Comparison of ENCODE assay signal across 17 cellular contexts in the genomic region with DNA sequence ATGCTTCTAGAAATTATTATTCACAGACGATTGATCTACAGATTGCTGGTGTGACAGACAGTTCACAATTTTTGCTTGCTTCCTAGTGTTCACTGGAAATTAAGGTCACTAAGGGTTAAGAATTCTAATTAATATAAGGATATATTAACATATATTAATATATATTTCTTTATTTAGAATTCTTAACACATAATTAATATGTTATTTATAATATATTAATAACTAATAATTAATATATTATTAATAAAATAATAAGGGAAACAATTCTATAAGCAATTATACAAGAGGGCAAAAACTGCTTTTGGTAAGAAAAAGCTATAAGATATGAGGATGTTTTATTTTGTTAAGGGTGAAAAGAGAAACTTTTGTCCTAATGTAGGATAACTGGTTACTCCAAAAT. TPM values are rescaled to one million over a fixed set of nuclear protein-coding genes. Genes with fewer than 3 reads are reported as not detected.
DNase-seq lines count a peak whose midpoint lies in the region; ATAC-seq, FAIRE-seq and TF ChIP-seq lines count a peak whose summit lies in the region.
"Had no signal": no experiment of that assay in that cellular context is flagged by ENCODE, and none has a peak within 500 bp of the region (broad histone marks: within the 10 kb centered on the region; RNA-seq: fewer than 3 reads in every experiment).

No MANE protein-coding gene starts in this region.

- H2AFZ ChIP-seq in HepG2 (ENCODE audit: low read length) (no peak overlapping the region), K562 (ENCODE audit: low read depth, low read length) (peak overlapping the region; percentile 81; the same call in 1 of the 2 replicates), GM23338 (no peak overlapping the region)

- H3K27ac Mint-ChIP-seq in osteocyte (ENCODE audit: unreplicated experiment) (peak overlapping the region; percentile 70), GM23338 (no peak overlapping the region)
- H3K27ac Mint-ChIP-seq: CD8-positive, alpha-beta T cell had no signal

- H3K9ac ChIP-seq in HepG2 (ENCODE audit: insufficient read depth, low read depth, low read length) = no peak overlapping the region
- H3K9ac ChIP-seq in K562 (ENCODE audit: insufficient read depth in 1 of 2, low read depth in 2 of 2, low read length in 2 of 2) = no peak overlapping the region
- H3K9ac ChIP-seq: BLaER1 treated with 17β-estradiol and CSF1 and Interleukin-3, amounts not matched to agents 10 nM and 100 nM had no signal

- H3K27me3 Mint-ChIP-seq in osteocyte (ENCODE audit: unreplicated experiment) (no peaks in the 10 kb centered on the region), GM23338 (ENCODE audit: insufficient read depth, low read depth, poor library complexity) (peaks cover 6% of the 10 kb centered on the region)

- 29% methylated on average over 1 of the region's 1 CpG for WGBS in HepG2 (ENCODE audit: low lambda C conversion rate)
- 52% methylated on average over 1 of the region's 1 CpG for WGBS in right lobe of liver (ENCODE audit: insufficient coverage, low coverage, low lambda C conversion rate, missing lambda C conversion rate)
- WGBS in K562 (ENCODE audit: insufficient coverage, low coverage, missing lambda C conversion rate) = 0% methylated on average over 1 of the region's 1 CpG

- TF ChIP-seq EP300 in HepG2 (IDR thresholded peaks at IDR 0.05; ENCODE audit: low read depth in 2 of 2, low read length in 2 of 2) (no peak), HepG2 (CRISPR knock-in tag; IDR thresholded peaks at IDR 0.05; ENCODE audit: borderline replicate concordance) (no peak), K562 (IDR thresholded peaks at IDR 0.05; ENCODE audit: low read length) (no peak)

- CTCF ChIA-PET in HepG2 (lab: Yijun Ruan, JAX; ENCODE audit: low intra/inter-chr PET ratio, low total read pairs) (no interaction called here), K562 (lab: Yijun Ruan, JAX; ENCODE audit: low intra/inter-chr PET ratio) (no interaction called here)

- no peaks in the 10 kb centered on the region for H4K20me1 ChIP-seq in HepG2 (ENCODE audit: insufficient read depth, low read length)
- no peaks in the 10 kb centered on the region for H4K20me1 ChIP-seq in K562 (replicated peaks; ENCODE audit: control insufficient read depth, insufficient read depth, low read length)
- no peaks in the 10 kb centered on the region for H4K20me1 ChIP-seq in GM23338 (replicated peaks; ENCODE audit: insufficient read depth)
- H4K20me1 ChIP-seq: BLaER1 treated with 17β-estradiol and CSF1 and Interleukin-3, amounts not matched to agents 10 nM and 100 nM had no signal

- H3K4me1 Mint-ChIP-seq in osteocyte (ENCODE audit: unreplicated experiment) (peaks cover 25% of the 10 kb centered on the region), GM23338 (no peaks in the 10 kb centered on the region)

- intact Hi-C loops in HepG2 (cut with micrococcal nuclease; ENCODE audit: unreplicated experiment) = no loop called here
- intact Hi-C loops in right lobe of liver (cut with DNase I) = no loop called here
- intact Hi-C loops in K562 (cut with micrococcal nuclease) = no loop called here

- no peaks in the 10 kb centered on the region for H3K9me1 ChIP-seq in K562 (ENCODE audit: control insufficient read depth, insufficient read depth, low read length)

- no peak for FAIRE-seq in HepG2 (lab: Jason Lieb, UNC)
- no peak for FAIRE-seq in K562 (lab: Jason Lieb, UNC)

- DNase-seq in HepG2 (ENCODE audit: low spot score) = no peak
- DNase-seq in right lobe of liver = no peak
- no peak for DNase-seq in K562 (ENCODE audit: extremely low read depth in 1 of 4, low spot score in 3 of 4)
- DNase-seq in osteocyte (ENCODE audit: extremely low spot score, unreplicated experiment) = no peak
- no peak for DNase-seq in GM23338 (ENCODE audit: low spot score)
- DNase-seq: CD8-positive, alpha-beta T cell; DMS79; NCI-H1092 treated with DMSO at 0.1 percent for 48 hours; NCI-H2081 treated with DMSO at 0.1 percent for 48 hours; NCI-H446 treated with DMSO at 0.1 percent for 48 hours; Peyer's patch had no signal

- H3K9me3 Mint-ChIP-seq in osteocyte (ENCODE audit: unreplicated experiment) = no peaks in the 10 kb centered on the region
- no peaks in the 10 kb centered on the region for H3K9me3 Mint-ChIP-seq in GM23338
- H3K9me3 Mint-ChIP-seq: CD8-positive, alpha-beta T cell had no signal

- H3K4me1 ChIP-seq in HepG2 (ENCODE audit: insufficient read depth, low read length) (peaks cover 11% of the 10 kb centered on the region), right lobe of liver (no peaks in the 10 kb centered on the region), K562 (replicated peaks in 1 of 2; ENCODE audit: control insufficient read depth in 2 of 2, insufficient read depth in 2 of 2, low read length in 2 of 2) (peaks cover 8 to 11% of the 10 kb centered on the region in 2 experiments), GM23338 (ENCODE audit: insufficient read depth) (no peaks in the 10 kb centered on the region)
- H3K4me1 ChIP-seq: BLaER1 treated with 17β-estradiol and CSF1 and Interleukin-3, amounts not matched to agents 10 nM and 100 nM had no signal

- H3K27me3 ChIP-seq in HepG2 (ENCODE audit: control insufficient read depth in 1 of 2, insufficient read depth in 2 of 2, low read length in 2 of 2) (no peaks in the 10 kb centered on the region), right lobe of liver (no peaks in the 10 kb centered on the region), K562 (ENCODE audit: control insufficient read depth in 2 of 2, insufficient read depth in 2 of 2, low read length in 2 of 2) (no peaks in the 10 kb centered on the region), GM23338 (ENCODE audit: insufficient read depth) (no peaks in the 10 kb centered on the region)
- H3K27me3 ChIP-seq: BLaER1 treated with 17β-estradiol and CSF1 and Interleukin-3, amounts not matched to agents 10 nM and 100 nM; Peyer's patch had no signal

- H3K79me2 ChIP-seq in HepG2 (ENCODE audit: insufficient read depth, low read length) (no peaks in the 10 kb centered on the region), K562 (ENCODE audit: control insufficient read depth, insufficient read depth, low read length) (no peaks in the 10 kb centered on the region), GM23338 (replicated peaks; ENCODE audit: insufficient read depth) (no peaks in the 10 kb centered on the region)

- H3K27ac ChIP-seq in HepG2 (ENCODE audit: extremely low read length, insufficient read depth, low read length) (no peak overlapping the region), right lobe of liver (no peak overlapping the region), K562 (ENCODE audit: extremely low read depth, low read depth, low read length) (no peak overlapping the region; the same call in 2 of the 3 replicates), GM23338 (ENCODE audit: low read depth) (no peak overlapping the region)
- H3K27ac ChIP-seq: BLaER1 treated with 17β-estradiol and CSF1 and Interleukin-3, amounts not matched to agents 10 nM and 100 nM; Peyer's patch; SK-N-MC had no signal

- BruUV-seq in HepG2 (replicated peaks; lab: Mats Ljungman, UMichigan) (no TSS peak), K562 (replicated peaks; lab: Mats Ljungman, UMichigan) (no TSS peak)

- H3K9me3 ChIP-seq in HepG2 (ENCODE audit: low read length) = no peaks in the 10 kb centered on the region
- H3K9me3 ChIP-seq in right lobe of liver = no peaks in the 10 kb centered on the region
- no peaks in the 10 kb centered on the region for H3K9me3 ChIP-seq in K562 (replicated peaks; ENCODE audit: control insufficient read depth, insufficient read depth, low read depth, low read length)
- H3K9me3 ChIP-seq: BLaER1 treated with 17β-estradiol and CSF1 and Interleukin-3, amounts not matched to agents 10 nM and 100 nM; HAP-1; Peyer's patch had no signal

- no peak for TF ChIP-seq POLR2A in HepG2 (IDR thresholded peaks at IDR 0.05; ENCODE audit: insufficient read depth in 1 of 2, low read depth in 2 of 2, low read length in 2 of 2)
- TF ChIP-seq POLR2A in right lobe of liver (IDR thresholded peaks at IDR 0.05) = no peak
- TF ChIP-seq POLR2A in K562 (conservative IDR thresholded peaks at IDR 0.05) = no peak

- H3K4me3 Mint-ChIP-seq in osteocyte (ENCODE audit: unreplicated experiment) = no peak overlapping the region
- no peak overlapping the region for H3K4me3 Mint-ChIP-seq in GM23338
- H3K4me3 Mint-ChIP-seq: CD8-positive, alpha-beta T cell had no signal

- no peaks in the 10 kb centered on the region for H3F3A ChIP-seq in GM23338 (replicated peaks; ENCODE audit: low read depth)

- in situ Hi-C loops in HepG2 (cut with HindIII; ENCODE audit: extremely low pct_ligation_motif_present, low pct_unique_long_range_greater_than_20kb) (no loop called here), K562 (cut with MboI) (no loop called here)

- ATAC-seq in HepG2 = no peak
- ATAC-seq in right lobe of liver = no peak
- peak; percentile 10; the same call in 1 of the 3 replicates for ATAC-seq in K562
- no peak for ATAC-seq in GM19467 (IDR thresholded peaks at IDR 0.05; ENCODE audit: unreplicated experiment)
- ATAC-seq in GM21360 (IDR thresholded peaks at IDR 0.05; ENCODE audit: unreplicated experiment) = no peak
- ATAC-seq in GM23338 = no peak
- ATAC-seq: CD8-positive, alpha-beta T cell; Right ventricle myocardium inferior had no signal

- no peaks in the 10 kb centered on the region for H3K36me3 Mint-ChIP-seq in osteocyte (ENCODE audit: unreplicated experiment)
- no peaks in the 10 kb centered on the region for H3K36me3 Mint-ChIP-seq in GM23338 (ENCODE audit: low read depth)
- H3K36me3 Mint-ChIP-seq: CD8-positive, alpha-beta T cell had no signal

- 0 out of 2 replicates have a peak, but pooled peaks cover 3% of the 10 kb centered on the region for H3K9me2 ChIP-seq in GM23338 (ENCODE audit: insufficient read depth)

- H3K4me2 ChIP-seq in HepG2 (ENCODE audit: low read depth, low read length) = peak overlapping the region; percentile 51; the same call in 1 of the 2 replicates
- H3K4me2 ChIP-seq in K562 (ENCODE audit: insufficient read depth, low read length) = no peak overlapping the region
- no peak overlapping the region for H3K4me2 ChIP-seq in GM23338
- H3K4me2 ChIP-seq: BLaER1 treated with 17β-estradiol and CSF1 and Interleukin-3, amounts not matched to agents 10 nM and 100 nM had no signal

- H3K4me3 ChIP-seq in HepG2 (replicated peaks in 1 of 3; ENCODE audit: insufficient read depth in 1 of 3, low read depth in 2 of 3, low read length in 3 of 3) (no peak overlapping the region), right lobe of liver (no peak overlapping the region), K562 (no peak overlapping the region), GM23338 (no peak overlapping the region)
- H3K4me3 ChIP-seq: BLaER1 treated with 17β-estradiol and CSF1 and Interleukin-3, amounts not matched to agents 10 nM and 100 nM; HAP-1; Peyer's patch; SK-N-MC had no signal

- POLR2A ChIA-PET in HepG2 (lab: Yijun Ruan, JAX) (no interaction called here), K562 (lab: Yijun Ruan, JAX) (interaction anchor here (0.6 kb wide), 1 partner anchor 68 kb away, joined by 3 read pairs; no protein-coding TSS in a partner anchor)

- no peaks in the 10 kb centered on the region for H3K36me3 ChIP-seq in HepG2 (replicated peaks in 1 of 2; ENCODE audit: control insufficient read depth in 1 of 2, insufficient read depth in 2 of 2, low read length in 2 of 2)
- no peaks in the 10 kb centered on the region for H3K36me3 ChIP-seq in right lobe of liver
- H3K36me3 ChIP-seq in K562 (ENCODE audit: control insufficient read depth, insufficient read depth, low read length) = no peaks in the 10 kb centered on the region
- no peaks in the 10 kb centered on the region for H3K36me3 ChIP-seq in GM23338 (ENCODE audit: insufficient read depth)
- H3K36me3 ChIP-seq: BLaER1 treated with 17β-estradiol and CSF1 and Interleukin-3, amounts not matched to agents 10 nM and 100 nM; HAP-1; Peyer's patch had no signal

- TF ChIP-seq CTCF in HepG2 (CRISPR knock-in tag; IDR thresholded peaks at IDR 0.05) (no peak), right lobe of liver (IDR thresholded peaks at IDR 0.05) (no peak), K562 (IDR thresholded peaks at IDR 0.05 in 2 of 3, conservative IDR thresholded peaks at IDR 0.05 in 1 of 3; ENCODE audit: insufficient read depth in 2 of 3, low read depth in 1 of 3, low read length in 3 of 3) (no peak), osteocyte (IDR thresholded peaks at IDR 0.05) (no peak), GM23338 (conservative IDR thresholded peaks at IDR 0.05; ENCODE audit: low read depth in 2 of 2) (no peak)

- no peak for TF ChIP-seq RAD21 in HepG2 (CRISPR knock-in tag; IDR thresholded peaks at IDR 0.05)
- no peak for TF ChIP-seq RAD21 in K562 (CRISPR knock-in tag; conservative IDR thresholded peaks at IDR 0.05 in 1 of 2, IDR thresholded peaks at IDR 0.05 in 1 of 2)

RNA-seq across cellular contexts. Expression of a gene that starts 56.3 kb away (rescaled TPM):
- not detected in 2 replicates for total RNA-seq in HepG2 (2016; rRNA removed; fragmentation: Illumina TruSeq; extraction: Trizol)
- not detected in 2 replicates for total RNA-seq in HepG2 (2016; cell fraction: cytosol; rRNA removed; fragmentation: Illumina TruSeq; extraction: Trizol; ENCODE audit: low read depth)
- total RNA-seq in HepG2 (2016; cell fraction: insoluble cytoplasmic fraction; rRNA removed; fragmentation: Illumina TruSeq; extraction: Trizol) = not detected in 2 replicates
- total RNA-seq in HepG2 (2016; cell fraction: membrane; rRNA removed; fragmentation: Illumina TruSeq; extraction: Trizol) = not detected in 2 replicates
- total RNA-seq in HepG2 (2016; cell fraction: nucleus; rRNA removed; fragmentation: Illumina TruSeq; extraction: Trizol) = not detected in 2 replicates
- polyA plus RNA-seq in HepG2 (2011; rRNA removed) = 0.01 TPM in 2 replicates
- not detected in 2 replicates for polyA plus RNA-seq in HepG2 (2011; cell fraction: cytosol; rRNA removed)
- polyA plus RNA-seq in HepG2 (2011; cell fraction: nucleus; rRNA removed) = not detected in 2 replicates
- not detected in 2 replicates for polyA plus RNA-seq in HepG2 (2012)
- polyA plus RNA-seq in HepG2 (2016; cell fraction: cytosol; fragmentation: Illumina TruSeq; extraction: Trizol; ENCODE audit: low read depth) = not detected in 2 replicates
- polyA plus RNA-seq in HepG2 (2016; cell fraction: insoluble cytoplasmic fraction; fragmentation: Illumina TruSeq; extraction: Trizol; ENCODE audit: low read depth) = not detected in 2 replicates
- polyA plus RNA-seq in HepG2 (2016; cell fraction: membrane; fragmentation: Illumina TruSeq; extraction: Trizol; ENCODE audit: low read depth) = not detected in 2 replicates
- polyA plus RNA-seq in HepG2 (2016; cell fraction: nucleus; fragmentation: Illumina TruSeq; extraction: Trizol; ENCODE audit: insufficient read depth, low read depth) = not detected in 2 replicates
- 0.10 TPM in 1 of 2 replicates, not detected in the other for polyA minus RNA-seq in HepG2 (2011; rRNA and poly(A)+ RNA removed; ENCODE audit: low replicate concordance)
- not detected in 2 replicates for polyA minus RNA-seq in HepG2 (2011; cell fraction: cytosol; rRNA and poly(A)+ RNA removed)
- not detected in 2 replicates for polyA minus RNA-seq in HepG2 (2011; cell fraction: nucleus; rRNA and poly(A)+ RNA removed)
- not detected for total RNA-seq in right lobe of liver
- not detected in 2 replicates for total RNA-seq in K562 (2011; cell fraction: chromatin; rRNA removed; ENCODE audit: low replicate concordance)
- total RNA-seq in K562 (2011; cell fraction: nucleolus; rRNA removed) = not detected in 2 replicates
- 0.23 TPM in 1 of 2 replicates, not detected in the other for total RNA-seq in K562 (2011; cell fraction: nucleoplasm; rRNA removed)
- total RNA-seq in K562 (2014; rRNA removed) = not detected in 2 replicates
- total RNA-seq in K562 (2014; rRNA removed; fragmentation: Illumina TruSeq; extraction: Trizol) = not detected in 2 replicates
- 0.04 TPM in 2 replicates for total RNA-seq in K562 (2015; rRNA removed; fragmentation: Illumina TruSeq; extraction: Trizol)
- total RNA-seq in K562 (2021) = not detected in 2 replicates
- polyA plus RNA-seq in K562 (2011; rRNA removed) = not detected in 2 replicates
- polyA plus RNA-seq in K562 (2011; cell fraction: cytosol; rRNA removed) = 0.03 TPM in 1 of 2 replicates, not detected in the other
- not detected in 2 replicates for polyA plus RNA-seq in K562 (2011; cell fraction: nucleus; rRNA removed)
- polyA plus RNA-seq in K562 (2012) = 0.04 and 0.05 TPM in 2 replicates
- polyA plus RNA-seq in K562 (2014; fragmentation: Illumina TruSeq; extraction: Trizol) = 0.03 TPM in 1 of 2 replicates, not detected in the other
- under 1 TPM in 1 of 2 experiments, not detected in 1; 0.01 TPM for polyA plus RNA-seq in K562 (2014; fragmentation: Nextera tagmentation; extraction: Ambion mirVana)
- polyA plus RNA-seq in K562 (2014; rRNA removed) = 0.01 TPM in 1 of 2 replicates, not detected in the other
- not detected in 2 replicates for polyA minus RNA-seq in K562 (2011; rRNA and poly(A)+ RNA removed)
- polyA minus RNA-seq in K562 (2011; cell fraction: cytosol; rRNA and poly(A)+ RNA removed) = not detected in 2 replicates
- polyA minus RNA-seq in K562 (2011; cell fraction: nucleus; rRNA and poly(A)+ RNA removed) = not detected in 2 replicates
- not detected in 2 replicates for total RNA-seq in osteocyte
- not detected in 2 replicates for total RNA-seq in GM23338 (2014; rRNA removed; shearing (Covaris generic))
- polyA plus RNA-seq in GM23338 (2016; fragmentation: Nextera tagmentation; extraction: Ambion mirVana) = 0.08 TPM in 1 of 2 replicates, not detected in the other
- total RNA-seq: CD8-positive, alpha-beta T cell; Peyer's patch had no signal
